In genomic region chr15:45855907-45856579, GRCh38 we compare ENCODE assay signal across 19 cellular contexts.
DNase-seq lines count a peak whose midpoint lies in the region; ATAC-seq, FAIRE-seq and TF ChIP-seq lines count a peak whose summit lies in the region.
"Had no signal": no experiment of that assay in that cellular context is flagged by ENCODE, and none has a peak within 500 bp of the region (broad histone marks: within the 10 kb centered on the region; RNA-seq: fewer than 3 reads in every experiment).

No MANE protein-coding gene starts in this region.

- intact Hi-C loops in activated CD8-positive, alpha-beta T cell treated with anti-CD3 and anti-CD28 coated beads for 36 hours (cut with micrococcal nuclease) = no loop called here

- TF ChIP-seq CTCF in keratinocyte (optimal IDR thresholded peaks at IDR 0.05 in 1 of 3, IDR thresholded peaks at IDR 0.05 in 1 of 3, conservative IDR thresholded peaks at IDR 0.05 in 1 of 3; ENCODE audit: extremely low read depth in 1 of 3, insufficient read depth in 2 of 3, low read length in 3 of 3) = no peak
- TF ChIP-seq CTCF in activated CD8-positive, alpha-beta T cell treated with anti-CD3 and anti-CD28 coated beads for 36 hours (IDR thresholded peaks at IDR 0.05) = no peak

- no peaks in the 10 kb centered on the region for H3K4me1 Mint-ChIP-seq in activated CD8-positive, alpha-beta T cell treated with anti-CD3 and anti-CD28 coated beads for 36 hours (ENCODE audit: low read depth)
- H3K4me1 Mint-ChIP-seq in immature natural killer cell = no peaks in the 10 kb centered on the region
- H3K4me1 Mint-ChIP-seq: activated CD4-positive, alpha-beta T cell treated with anti-CD3 and anti-CD28 coated beads for 36 hours; CD14-positive monocyte; stimulated activated naive CD8-positive, alpha-beta T cell treated with anti-CD3 and anti-CD28 coated beads, Interleukin-15, amount 100 ng/mL, for 72 hours had no signal

- peak overlapping the region; percentile 68 for H3K27ac ChIP-seq in keratinocyte (ENCODE audit: control insufficient read depth, insufficient read depth, low read length)
- H3K27ac ChIP-seq: A549, sigmoid colon, uterus had no signal

- no peak overlapping the region for H3K27ac Mint-ChIP-seq in activated CD8-positive, alpha-beta T cell treated with anti-CD3 and anti-CD28 coated beads for 36 hours
- H3K27ac Mint-ChIP-seq in immature natural killer cell = no peak overlapping the region
- H3K27ac Mint-ChIP-seq: activated CD4-positive, alpha-beta T cell treated with anti-CD3 and anti-CD28 coated beads for 36 hours; CD14-positive monocyte; T-helper 2 cell treated with Interferon-gamma antibody and Interleukin-4, amounts not matched to agents 5 μg/mL and 100 μg/mL, for 36 hours had no signal

- dilution Hi-C loops in keratinocyte (cut with MboI; ENCODE audit: extremely low pct_ligation_motif_present, low sequenced_read_pairs) = no loop called here

- H3K27me3 ChIP-seq in keratinocyte (ENCODE audit: control insufficient read depth, extremely low read depth, insufficient read depth, low read length) = no peaks in the 10 kb centered on the region
- H3K27me3 ChIP-seq: sigmoid colon, uterus had no signal

- POLR2A ChIA-PET in activated CD8-positive, alpha-beta T cell treated with anti-CD3 and anti-CD28 coated beads for 36 hours (lab: Charles Lee) = no interaction called here

- no peaks in the 10 kb centered on the region for H3K9me1 ChIP-seq in keratinocyte (ENCODE audit: control insufficient read depth, extremely low read depth, insufficient read depth, low read length)

- DNase-seq in ACHN = peak; percentile 37
- DNase-seq in HPDE6-E6E7 (ENCODE audit: extremely low spot score) = peak; percentile 93
- peak; percentile 37 for DNase-seq in RPMI7951 (ENCODE audit: low read depth)
- DNase-seq in keratinocyte (ENCODE audit: low read depth, low spot score) = peak; percentile 67
- no peak for DNase-seq in activated CD8-positive, alpha-beta T cell treated with anti-CD3 and anti-CD28 coated beads for 36 hours
- no peak for DNase-seq in mucosa of gallbladder (ENCODE audit: low spot score)
- DNase-seq in immature natural killer cell = no peak
- DNase-seq: activated CD4-positive, alpha-beta T cell treated with anti-CD3 and anti-CD28 coated beads for 36 hours; activated effector memory CD4-positive, alpha-beta T cell treated with anti-CD3 and anti-CD28 coated beads, Interleukin-2, amount 50 U/mL, for 16 hours; amniotic stem cell; sigmoid colon; stimulated activated CD4-positive, alpha-beta T cell treated with anti-CD3 and anti-CD28 coated beads, Interleukin-1b, Interleukin-23, amount 100 ng/mL, for 48 hours; stimulated activated naive CD8-positive, alpha-beta T cell treated with anti-CD3 and anti-CD28 coated beads, Interleukin-15, amount 100 ng/mL, for 72 hours; uterus had no signal

- peak; percentile 83 for FAIRE-seq in keratinocyte (lab: Jason Lieb, UNC)
- FAIRE-seq: A549, K562 had no signal

- in situ Hi-C loops in ACHN (cut with HindIII; ENCODE audit: low pct_ligation_motif_present, low pct_unique_long_range_greater_than_20kb, low sequenced_read_pairs) = no loop called here

- no peaks in the 10 kb centered on the region for H4K20me1 ChIP-seq in keratinocyte (ENCODE audit: control insufficient read depth, extremely low read depth, insufficient read depth, low read length)

- CTCF ChIA-PET in activated CD8-positive, alpha-beta T cell treated with anti-CD3 and anti-CD28 coated beads for 36 hours (lab: Charles Lee) = no interaction called here

- ATAC-seq in HG03135 (IDR thresholded peaks at IDR 0.05; ENCODE audit: unreplicated experiment) = no peak
- no peak for ATAC-seq in activated CD8-positive, alpha-beta T cell treated with anti-CD3 and anti-CD28 coated beads for 36 hours
- ATAC-seq: A549; activated CD4-positive, alpha-beta T cell treated with anti-CD3 and anti-CD28 coated beads for 36 hours; K562; stimulated activated naive CD8-positive, alpha-beta T cell treated with anti-CD3 and anti-CD28 coated beads, Interleukin-15, amount 100 ng/mL, for 72 hours had no signal

- no peaks in the 10 kb centered on the region for H3K36me3 ChIP-seq in keratinocyte (ENCODE audit: control insufficient read depth in 2 of 2, extremely low read depth in 1 of 2, insufficient read depth in 2 of 2, low read length in 2 of 2)
- H3K36me3 ChIP-seq: sigmoid colon, uterus had no signal

- no peaks in the 10 kb centered on the region for H3K9me3 Mint-ChIP-seq in activated CD8-positive, alpha-beta T cell treated with anti-CD3 and anti-CD28 coated beads for 36 hours
- peaks cover 0 to 9% (median under 1%) of the 10 kb centered on the region in 6 donors for H3K9me3 Mint-ChIP-seq in immature natural killer cell
- H3K9me3 Mint-ChIP-seq: stimulated activated naive CD8-positive, alpha-beta T cell treated with anti-CD3 and anti-CD28 coated beads, Interleukin-15, amount 100 ng/mL, for 72 hours; T-helper 2 cell treated with Interferon-gamma antibody and Interleukin-4, amounts not matched to agents 5 μg/mL and 100 μg/mL, for 36 hours had no signal

- no peak overlapping the region for H3K4me3 Mint-ChIP-seq in activated CD8-positive, alpha-beta T cell treated with anti-CD3 and anti-CD28 coated beads for 36 hours
- no peak overlapping the region for H3K4me3 Mint-ChIP-seq in immature natural killer cell
- H3K4me3 Mint-ChIP-seq: activated CD4-positive, alpha-beta T cell treated with anti-CD3 and anti-CD28 coated beads for 36 hours; CD14-positive monocyte; stimulated activated naive CD8-positive, alpha-beta T cell treated with anti-CD3 and anti-CD28 coated beads, Interleukin-15, amount 100 ng/mL, for 72 hours; T-helper 2 cell treated with Interferon-gamma antibody and Interleukin-4, amounts not matched to agents 5 μg/mL and 100 μg/mL, for 36 hours had no signal

- H3K27me3 Mint-ChIP-seq in activated CD8-positive, alpha-beta T cell treated with anti-CD3 and anti-CD28 coated beads for 36 hours = peaks cover 8% of the 10 kb centered on the region
- H3K27me3 Mint-ChIP-seq in immature natural killer cell (ENCODE audit: low read depth in 3 of 3) = peaks cover 0 to 3% (median 2%) of the 10 kb centered on the region in 3 donors

- peak overlapping the region; percentile 69 for H2AFZ ChIP-seq in keratinocyte (ENCODE audit: control insufficient read depth, low read length)

- H3K79me2 ChIP-seq in keratinocyte (ENCODE audit: control insufficient read depth, insufficient read depth, low read length) = no peaks in the 10 kb centered on the region

- H3K9ac ChIP-seq in keratinocyte (ENCODE audit: control insufficient read depth, extremely low read depth, insufficient read depth, low read length) = peak overlapping the region; percentile 10

- H3K9me3 ChIP-seq in keratinocyte (ENCODE audit: control insufficient read depth, low read depth, low read length) = no peaks in the 10 kb centered on the region
- H3K9me3 ChIP-seq: A549, sigmoid colon, uterus had no signal

- H3K4me2 ChIP-seq in keratinocyte (ENCODE audit: control insufficient read depth, extremely low read depth, insufficient read depth, low read depth, low read length) = peak overlapping the region; percentile 80
- H3K4me2 ChIP-seq: A549 had no signal

- H3K36me3 Mint-ChIP-seq in activated CD8-positive, alpha-beta T cell treated with anti-CD3 and anti-CD28 coated beads for 36 hours (ENCODE audit: low read depth) = no peaks in the 10 kb centered on the region
- no peaks in the 10 kb centered on the region for H3K36me3 Mint-ChIP-seq in immature natural killer cell
- H3K36me3 Mint-ChIP-seq: CD14-positive monocyte had no signal

- peak overlapping the region in 2 of 3 experiments; percentile 34 to 41 for H3K4me3 ChIP-seq in keratinocyte (ENCODE audit: control insufficient read depth in 2 of 3, extremely low read depth in 1 of 3, insufficient read depth in 2 of 3, low read depth in 1 of 3, low read length in 3 of 3)
- H3K4me3 ChIP-seq: A549, K562, sigmoid colon, uterus had no signal

- peaks cover 35% of the 10 kb centered on the region for H3K4me1 ChIP-seq in keratinocyte (ENCODE audit: control insufficient read depth, extremely low read depth, insufficient read depth, low read length)
- H3K4me1 ChIP-seq: A549, uterus had no signal

Comparison
In these comparisons a context has a peak if more than half of its experiments do, and no peak if none do; other contexts are left out.
1. DNase-seq: peak in ACHN (single experiment), HPDE6-E6E7 (single experiment), RPMI7951 (single experiment) and keratinocyte (single experiment); none in activated CD8-positive, alpha-beta T cell treated with anti-CD3 and anti-CD28 coated beads for 36 hours (single experiment), mucosa of gallbladder (single experiment) and immature natural killer cell (0 of 3).